In genomic region chr15:51192560-51193280, GRCh38 we compare ENCODE assay signal across 8 cellular contexts.
DNase-seq lines count a peak whose midpoint lies in the region; ATAC-seq, FAIRE-seq and TF ChIP-seq lines count a peak whose summit lies in the region.

No MANE protein-coding gene starts in this region.

- peak; percentile 88 to 99 (median 95) for TF ChIP-seq CTCF in gastroesophageal sphincter (IDR thresholded peaks at IDR 0.05)
- TF ChIP-seq CTCF in osteocyte (IDR thresholded peaks at IDR 0.05) = peak; percentile 96
- TF ChIP-seq CTCF in thyroid gland (IDR thresholded peaks at IDR 0.05) = peak; percentile 71 to 96 (median 85)

- 31 to 65% methylated on average over 2 to 5 of the region's 13 CpGs for WGBS in gastroesophageal sphincter (ENCODE audit: low coverage in 1 of 2), 2 donors
- WGBS in thyroid gland, 2 donors = 29 to 31% methylated on average over 13 of the region's 13 CpGs

- intact Hi-C loops in thyroid gland (cut with DNase I) = no loop called here

- H3K4me1 ChIP-seq in gastroesophageal sphincter = peaks cover 0 to 12% (median 5%) of the 10 kb centered on the region in 3 donors
- H3K4me1 ChIP-seq in thyroid gland = peaks cover 0 to 5% of the 10 kb centered on the region in 2 donors

- peaks cover 24% of the 10 kb centered on the region for H3K27me3 Mint-ChIP-seq in osteocyte (ENCODE audit: unreplicated experiment)

- H3K27ac Mint-ChIP-seq in osteocyte (ENCODE audit: unreplicated experiment) = peak overlapping the region; percentile 58

- TF ChIP-seq EP300 in gastroesophageal sphincter (IDR thresholded peaks at IDR 0.05) = no peak

- H3K9me3 Mint-ChIP-seq in osteocyte (ENCODE audit: unreplicated experiment) = no peaks in the 10 kb centered on the region

- H3K27ac ChIP-seq in gastroesophageal sphincter (no peak overlapping the region), thyroid gland (no peak overlapping the region)

- H3K36me3 Mint-ChIP-seq in osteocyte (ENCODE audit: unreplicated experiment) = no peaks in the 10 kb centered on the region

- FAIRE-seq in A204.1 (lab: Jason Lieb, UNC) = peak; percentile 37

- H3K27me3 ChIP-seq in gastroesophageal sphincter (peaks cover 13% of the 10 kb centered on the region), thyroid gland (no peaks in the 10 kb centered on the region)

- H3K4me3 ChIP-seq in gastroesophageal sphincter (no peak overlapping the region), thyroid gland (replicated peaks in 1 of 3) (no peak overlapping the region)

- peaks cover 26% of the 10 kb centered on the region for H3K4me1 Mint-ChIP-seq in osteocyte (ENCODE audit: unreplicated experiment)

- peak overlapping the region; percentile 26 for H3K4me3 Mint-ChIP-seq in osteocyte (ENCODE audit: unreplicated experiment)

- TF ChIP-seq POLR2A in gastroesophageal sphincter (IDR thresholded peaks at IDR 0.05) = no peak
- no peak for TF ChIP-seq POLR2A in thyroid gland (IDR thresholded peaks at IDR 0.05)

- peak; percentile 82 for DNase-seq in LoVo (ENCODE audit: low spot score)
- peak; percentile 76 for DNase-seq in SHP77 treated with DMSO at 0.1 percent for 48 hours (lab: John Stamatoyannopoulos, UW)
- DNase-seq in activated effector memory CD4-positive, alpha-beta T cell treated with Interleukin-2 at 50 U/mL for 16 hours = peak; percentile 42
- DNase-seq in osteocyte (ENCODE audit: extremely low spot score, unreplicated experiment) = peak; percentile 95
- peak; percentile 87 to 91 for DNase-seq in thyroid gland

- H3K36me3 ChIP-seq in gastroesophageal sphincter = no peaks in the 10 kb centered on the region
- no peaks in the 10 kb centered on the region for H3K36me3 ChIP-seq in thyroid gland

- ATAC-seq in GM18511 (IDR thresholded peaks at IDR 0.05; ENCODE audit: unreplicated experiment) (peak; percentile 62), gastroesophageal sphincter (peak; percentile 79)

- H3K9me3 ChIP-seq in gastroesophageal sphincter (no peaks in the 10 kb centered on the region), thyroid gland (no peaks in the 10 kb centered on the region)

Comparison
In these comparisons a context has a peak if more than half of its experiments do, and no peak if none do; other contexts are left out.
1. DNase-seq: peak in every context shown above with its lines; median percentile 95 in osteocyte; 89 in thyroid gland; 82 in LoVo; 76 in SHP77 treated with DMSO at 0.1 percent for 48 hours; 42 in activated effector memory CD4-positive, alpha-beta T cell treated with Interleukin-2 at 50 U/mL for 16 hours.